11 cellular contexts compared by ENCODE assay signal in genomic region chr10:113982745-113983144, GRCh38.
DNase-seq lines count a peak whose midpoint lies in the region; ATAC-seq and TF ChIP-seq lines count a peak whose summit lies in the region.
"Had no signal": no experiment of that assay in that cellular context is flagged by ENCODE, and none has a peak within 500 bp of the region (broad histone marks: within the 10 kb centered on the region; RNA-seq: fewer than 3 reads in every experiment).

No MANE protein-coding gene starts in this region.

- TF ChIP-seq CTCF in GM10266 (IDR thresholded peaks at IDR 0.05; ENCODE audit: control insufficient read depth, insufficient read depth, low read depth, missing control alignments) = no peak

- peak; percentile 66 for ATAC-seq in GM18519 (IDR thresholded peaks at IDR 0.05; ENCODE audit: low FRiP score, unreplicated experiment)
- peak; percentile 92 for ATAC-seq in GM21576 (IDR thresholded peaks at IDR 0.05; ENCODE audit: unreplicated experiment)
- peak; percentile 90 for ATAC-seq in HG03460 (IDR thresholded peaks at IDR 0.05; ENCODE audit: unreplicated experiment)

- DNase-seq in left kidney (ENCODE audit: low read depth, low spot score) (peak; percentile 78), RKO (ENCODE audit: low spot score) (no peak), middle frontal gyrus (ENCODE audit: extremely low spot score, low spot score) (no peak), GM10266 (ENCODE audit: extremely low spot score) (no peak)
- no peak for DNase-seq in activated CD8-positive, alpha-beta memory T cell treated with anti-CD3 and anti-CD28 coated beads, Interleukin-2, amount 50 U/mL, for 48 hours
- DNase-seq: effector memory CD4-positive, alpha-beta T cell; natural killer cell; NCI-H2171 treated with DMSO at 0.1 percent for 48 hours had no signal
